Comparison of ENCODE assay signal across 1 cellular context in the genomic region with DNA sequence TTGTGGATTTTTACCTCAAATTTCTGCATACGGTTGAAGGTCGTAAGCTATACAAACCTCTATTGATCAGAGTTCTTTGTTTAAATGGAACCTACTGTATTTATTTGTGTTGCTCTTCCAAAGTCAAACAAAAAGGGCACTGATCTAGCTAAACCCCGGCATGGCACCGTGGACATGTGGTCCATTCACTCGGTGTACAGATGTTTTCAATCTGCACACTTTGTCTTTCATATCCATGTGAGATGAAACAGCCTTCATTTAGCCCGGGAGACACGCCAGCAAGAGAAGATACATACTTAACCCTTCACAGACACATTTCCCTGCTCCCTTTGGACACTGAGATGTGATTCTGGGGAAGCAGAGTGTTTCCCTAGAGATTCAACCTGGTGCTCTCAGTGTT.
TF ChIP-seq lines count a peak whose summit lies in the region.

No MANE protein-coding gene starts in this region.

TF ChIP-seq in HepG2, 621 proteins besides CTCF, POLR2A, EP300 and RAD21 (continued from another document):
- TF ChIP-seq HDAC1 (CRISPR knock-in tag; IDR thresholded peaks at IDR 0.05), result peak; percentile 47; the same call in 1 of the 2 replicates
- no peak for TF ChIP-seq ATAD3A (CRISPR knock-in tag; IDR thresholded peaks at IDR 0.05)
- no peak for TF ChIP-seq ZNF629 (CRISPR knock-in tag; conservative IDR thresholded peaks at IDR 0.05)
- no peak for TF ChIP-seq ZNF713 (CRISPR knock-in tag; IDR thresholded peaks at IDR 0.05)
- no peak for TF ChIP-seq ZNF678 (CRISPR knock-in tag; IDR thresholded peaks at IDR 0.05)
- TF ChIP-seq, protein P1, sequence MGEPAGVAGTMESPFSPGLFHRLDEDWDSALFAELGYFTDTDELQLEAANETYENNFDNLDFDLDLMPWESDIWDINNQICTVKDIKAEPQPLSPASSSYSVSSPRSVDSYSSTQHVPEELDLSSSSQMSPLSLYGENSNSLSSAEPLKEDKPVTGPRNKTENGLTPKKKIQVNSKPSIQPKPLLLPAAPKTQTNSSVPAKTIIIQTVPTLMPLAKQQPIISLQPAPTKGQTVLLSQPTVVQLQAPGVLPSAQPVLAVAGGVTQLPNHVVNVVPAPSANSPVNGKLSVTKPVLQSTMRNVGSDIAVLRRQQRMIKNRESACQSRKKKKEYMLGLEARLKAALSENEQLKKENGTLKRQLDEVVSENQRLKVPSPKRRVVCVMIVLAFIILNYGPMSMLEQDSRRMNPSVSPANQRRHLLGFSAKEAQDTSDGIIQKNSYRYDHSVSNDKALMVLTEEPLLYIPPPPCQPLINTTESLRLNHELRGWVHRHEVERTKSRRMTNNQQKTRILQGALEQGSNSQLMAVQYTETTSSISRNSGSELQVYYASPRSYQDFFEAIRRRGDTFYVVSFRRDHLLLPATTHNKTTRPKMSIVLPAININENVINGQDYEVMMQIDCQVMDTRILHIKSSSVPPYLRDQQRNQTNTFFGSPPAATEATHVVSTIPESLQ (CRISPR knock-in tag; conservative IDR thresholded peaks at IDR 0.05), result no peak
- no peak for TF ChIP-seq KDM2A (CRISPR knock-in tag; IDR thresholded peaks at IDR 0.05; ENCODE audit: borderline replicate concordance, low read depth)
- TF ChIP-seq, protein P2, sequence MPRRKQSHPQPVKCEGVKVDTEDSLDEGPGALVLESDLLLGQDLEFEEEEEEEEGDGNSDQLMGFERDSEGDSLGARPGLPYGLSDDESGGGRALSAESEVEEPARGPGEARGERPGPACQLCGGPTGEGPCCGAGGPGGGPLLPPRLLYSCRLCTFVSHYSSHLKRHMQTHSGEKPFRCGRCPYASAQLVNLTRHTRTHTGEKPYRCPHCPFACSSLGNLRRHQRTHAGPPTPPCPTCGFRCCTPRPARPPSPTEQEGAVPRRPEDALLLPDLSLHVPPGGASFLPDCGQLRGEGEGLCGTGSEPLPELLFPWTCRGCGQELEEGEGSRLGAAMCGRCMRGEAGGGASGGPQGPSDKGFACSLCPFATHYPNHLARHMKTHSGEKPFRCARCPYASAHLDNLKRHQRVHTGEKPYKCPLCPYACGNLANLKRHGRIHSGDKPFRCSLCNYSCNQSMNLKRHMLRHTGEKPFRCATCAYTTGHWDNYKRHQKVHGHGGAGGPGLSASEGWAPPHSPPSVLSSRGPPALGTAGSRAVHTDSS (CRISPR knock-in tag; conservative IDR thresholded peaks at IDR 0.05), result no peak
- no peak for TF ChIP-seq ARNTL (CRISPR knock-in tag; IDR thresholded peaks at IDR 0.05)
- no peak for TF ChIP-seq ZNF615 (CRISPR knock-in tag; IDR thresholded peaks at IDR 0.05; ENCODE audit: borderline replicate concordance)
